14 cellular contexts compared by ENCODE assay signal in the genomic region with DNA sequence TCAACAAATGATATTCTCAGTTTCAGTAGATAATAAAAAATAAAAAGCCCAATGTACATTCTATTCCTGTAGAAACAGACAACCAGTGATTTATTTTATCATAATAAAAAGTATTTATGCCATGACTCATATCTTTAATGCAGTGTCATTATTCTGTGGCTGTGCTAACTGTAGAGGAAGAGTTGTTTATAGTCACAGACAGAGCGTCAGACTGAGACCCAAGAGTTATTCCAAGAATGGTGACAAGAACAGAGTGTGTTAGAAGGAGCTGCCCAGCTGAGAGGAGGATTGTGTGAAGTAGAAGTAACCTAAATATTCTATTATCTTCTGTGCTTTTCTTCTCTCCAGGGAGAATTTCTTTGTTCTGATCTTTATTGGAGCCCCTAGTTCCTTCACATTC.
"Had no signal": no experiment of that assay in that cellular context is flagged by ENCODE, and none has a peak within 500 bp of the region (broad histone marks: within the 10 kb centered on the region; RNA-seq: fewer than 3 reads in every experiment).

No MANE protein-coding gene starts in this region.

- H3K27ac ChIP-seq: body of pancreas, left lung, ovary, VCaP had no signal

- H3K9me3 ChIP-seq: body of pancreas, left lung, ovary had no signal

- DNase-seq: activated CD4-positive, alpha-beta T cell treated with anti-CD3 and anti-CD28 coated beads for 4 hours; activated CD8-positive, alpha-beta T cell treated with anti-CD3 and anti-CD28 coated beads, Interleukin-2, amount 10 ng/mL, durations not matched to agents 7 days and 5 days; activated naive CD4-positive, alpha-beta T cell treated with anti-CD3 and anti-CD28 coated beads for 36 hours; body of pancreas; dermis blood vessel endothelial cell; endodermal cell; erythroblast; head of caudate nucleus; left lung; ovary; stimulated activated CD4-positive, alpha-beta T cell treated with anti-CD3 and anti-CD28 coated beads, Interleukin-4, amount 100 ng/mL, for 4 hours; stimulated activated naive CD8-positive, alpha-beta T cell treated with anti-CD3 and anti-CD28 coated beads, Interleukin-15, amount 100 ng/mL, for 72 hours; T-helper 9 cell had no signal

- H3K4me1 ChIP-seq: body of pancreas, left lung had no signal

- H3K36me3 ChIP-seq: left lung, ovary had no signal

- H3K4me3 ChIP-seq: body of pancreas, left lung, ovary had no signal

- ATAC-seq: activated CD8-positive, alpha-beta T cell treated with anti-CD3 and anti-CD28 coated beads, Interleukin-2, amount 10 ng/mL, durations not matched to agents 7 days and 5 days; body of pancreas; left lung; stimulated activated naive CD8-positive, alpha-beta T cell treated with anti-CD3 and anti-CD28 coated beads, Interleukin-15, amount 100 ng/mL, for 72 hours had no signal

- H3K27me3 ChIP-seq: body of pancreas, left lung, ovary had no signal
